Comparison of ENCODE assay signal across 14 cellular contexts in genomic region chr1:23526329-23527041, GRCh38. TPM values are rescaled to one million over a fixed set of nuclear protein-coding genes. Genes with fewer than 3 reads are reported as not detected.
DNase-seq lines count a peak whose midpoint lies in the region; ATAC-seq, FAIRE-seq and TF ChIP-seq lines count a peak whose summit lies in the region.
"Had no signal": no experiment of that assay in that cellular context is flagged by ENCODE, and none has a peak within 500 bp of the region (broad histone marks: within the 10 kb centered on the region; RNA-seq: fewer than 3 reads in every experiment).

No MANE protein-coding gene starts in this region.

- no peaks in the 10 kb centered on the region for H3K27me3 Mint-ChIP-seq in CD4-positive, CD25-positive, alpha-beta regulatory T cell
- no peaks in the 10 kb centered on the region for H3K27me3 Mint-ChIP-seq in natural killer cell (ENCODE audit: low read depth in 2 of 2)

- peaks cover under 1% of the 10 kb centered on the region for H3K36me3 ChIP-seq in CD4-positive, CD25-positive, alpha-beta regulatory T cell (ENCODE audit: control insufficient read depth, insufficient read depth, low read length)
- peaks cover 13% of the 10 kb centered on the region; the same call in 1 of the 2 replicates for H3K36me3 ChIP-seq in KMS-11 (ENCODE audit: insufficient read depth)
- H3K36me3 ChIP-seq in GM12878 (ENCODE audit: control insufficient read depth in 2 of 2, insufficient read depth in 2 of 2, low read length in 1 of 2), result peaks cover 7 to 9% of the 10 kb centered on the region in 2 experiments; a peak in 2 of 4 replicates
- no peaks in the 10 kb centered on the region for H3K36me3 ChIP-seq in PC-3 (ENCODE audit: low read depth, low read length)
- H3K36me3 ChIP-seq: heart left ventricle had no signal

- H3K9ac ChIP-seq in KMS-11, result peak overlapping the region; percentile 63; the same call in 1 of the 2 replicates
- H3K9ac ChIP-seq in GM12878 (ENCODE audit: control insufficient read depth, insufficient read depth, low read length), result peak overlapping the region; percentile 16; the same call in 1 of the 2 replicates
- no peak overlapping the region for H3K9ac ChIP-seq in PC-3 (ENCODE audit: low read length)

- no TSS peak for BruUV-seq in GM12878 (replicated peaks; lab: Mats Ljungman, UMichigan)
- BruUV-seq in PC-3 (replicated peaks; lab: Mats Ljungman, UMichigan), result no TSS peak

- SMC1A ChIA-PET in GM12878 (lab: Charles Lee; ENCODE audit: uncharacterized antibody, unreplicated experiment), result interaction anchor here (1.4 to 14.8 kb wide), 6 partner anchors 11 to 111 kb away, joined by 4 to 201 read pairs (median 12); no protein-coding TSS in a partner anchor

- peaks cover 9 to 84% (median 55%) of the 10 kb centered on the region in 4 donors for H3K4me1 Mint-ChIP-seq in CD4-positive, CD25-positive, alpha-beta regulatory T cell
- H3K4me1 Mint-ChIP-seq in natural killer cell, result peaks cover 44 to 71% of the 10 kb centered on the region in 2 donors

- intact Hi-C loops in GM12878 (cut with micrococcal nuclease; ENCODE audit: unreplicated experiment), result loop anchor here (5.0 kb wide), 1 partner anchor 184 kb away; the partner anchor contains the start of gene HNRNPR
- intact Hi-C loops in natural killer cell (cut with micrococcal nuclease), result no loop called here
- intact Hi-C loops in PC-3 (cut with micrococcal nuclease), result no loop called here

- no peak for TF ChIP-seq RAD21 in GM12878 (IDR thresholded peaks at IDR 0.05; ENCODE audit: insufficient read depth, low read depth, low read length)

- H3K4me2 ChIP-seq in KMS-11, result peak overlapping the region; percentile 98
- H3K4me2 ChIP-seq in GM12878 (ENCODE audit: control insufficient read depth, insufficient read depth), result peak overlapping the region; percentile 91; the same call in 1 of the 2 replicates
- H3K4me2 ChIP-seq in PC-3 (ENCODE audit: low read length), result no peak overlapping the region

- H3K9me2 ChIP-seq in PC-3 (replicated peaks; ENCODE audit: low read length), result no peaks in the 10 kb centered on the region

- DNase-seq in CD4-positive, CD25-positive, alpha-beta regulatory T cell, result peak in 1 of 3 donors; percentile 16
- no peak for DNase-seq in GM12878 (ENCODE audit: low read depth, low spot score)
- no peak for DNase-seq in natural killer cell
- DNase-seq in PC-3, result no peak
- no peak for DNase-seq in AML-193 (lab: John Stamatoyannopoulos, UW)
- DNase-seq in DMS153 treated with DMSO at 0.1 percent for 48 hours (lab: John Stamatoyannopoulos, UW; ENCODE audit: unreplicated experiment), result no peak
- DNase-seq: activated CD4-positive, CD25-positive, alpha-beta regulatory T cell; central memory CD4-positive, alpha-beta T cell; heart left ventricle; nucleus accumbens; substantia nigra had no signal

- RAD21 ChIA-PET in GM12878 (lab: Charles Lee; ENCODE audit: unreplicated experiment), result interaction anchor here (0.7 to 11.3 kb wide), 7 partner anchors 13 to 381 kb away, joined by 3 to 153 read pairs (median 7); partner anchors contain the start of gene HNRNPR

- ATAC-seq in CD4-positive, CD25-positive, alpha-beta regulatory T cell (ENCODE audit: low read depth in 2 of 2), result no peak
- ATAC-seq in GM12878, result no peak
- no peak for ATAC-seq in natural killer cell
- ATAC-seq in PC-3, result no peak
- no peak for ATAC-seq in HG02763 (IDR thresholded peaks at IDR 0.05; ENCODE audit: unreplicated experiment)
- ATAC-seq: heart left ventricle had no signal

- H3F3A ChIP-seq in PC-3 (ENCODE audit: low read length, unreplicated experiment), result no peaks in the 10 kb centered on the region

- peak overlapping the region; percentile 91 to 99 (median 95) for H3K27ac Mint-ChIP-seq in CD4-positive, CD25-positive, alpha-beta regulatory T cell
- peak overlapping the region; percentile 81 to 89 for H3K27ac Mint-ChIP-seq in natural killer cell

- TF ChIP-seq CTCF in KMS-11 (conservative IDR thresholded peaks at IDR 0.05; ENCODE audit: low read depth, low read length), result no peak
- no peak for TF ChIP-seq CTCF in GM12878 (IDR thresholded peaks at IDR 0.05 in 2 of 3, conservative IDR thresholded peaks at IDR 0.05 in 1 of 3; ENCODE audit: control insufficient read depth in 2 of 3, extremely low read depth in 1 of 3, insufficient read depth in 1 of 3, low read depth in 3 of 3, low read length in 3 of 3)
- no peak for TF ChIP-seq CTCF in natural killer cell (IDR thresholded peaks at IDR 0.05)
- no peak for TF ChIP-seq CTCF in PC-3 (conservative IDR thresholded peaks at IDR 0.05; ENCODE audit: low read depth, low read length)

- no peaks in the 10 kb centered on the region for H3K9me3 Mint-ChIP-seq in CD4-positive, CD25-positive, alpha-beta regulatory T cell
- no peaks in the 10 kb centered on the region for H3K9me3 Mint-ChIP-seq in natural killer cell

- no peaks in the 10 kb centered on the region for H3K9me3 ChIP-seq in CD4-positive, CD25-positive, alpha-beta regulatory T cell (ENCODE audit: control insufficient read depth in 2 of 2, low read length in 2 of 2)
- H3K9me3 ChIP-seq in GM12878 (replicated peaks; ENCODE audit: control insufficient read depth, insufficient read depth, low read length) (no peaks in the 10 kb centered on the region), PC-3 (ENCODE audit: low read length) (no peaks in the 10 kb centered on the region)
- H3K9me3 ChIP-seq: heart left ventricle had no signal

- H3K4me3 Mint-ChIP-seq in CD4-positive, CD25-positive, alpha-beta regulatory T cell, result peak overlapping the region; percentile 76 to 94 (median 88)
- peak overlapping the region; percentile 72 for H3K4me3 Mint-ChIP-seq in natural killer cell

- CTCF ChIA-PET in GM12878 (lab: Yijun Ruan, JAX) (interaction anchor here (1.3 to 28.3 kb wide), 5 partner anchors 14 to 342 kb away, joined by 3 to 784 read pairs (median 8); no protein-coding TSS in a partner anchor), PC-3 (lab: Charles Lee) (no interaction called here)

- TF ChIP-seq POLR2A in GM12878 (IDR thresholded peaks at IDR 0.05; ENCODE audit: low read depth, low read length), result no peak

- H3K27ac ChIP-seq in CD4-positive, CD25-positive, alpha-beta regulatory T cell (ENCODE audit: insufficient read depth, low read length, poor library complexity, severe bottlenecking), result peak overlapping the region; percentile 79
- H3K27ac ChIP-seq in KMS-11 (peak overlapping the region; percentile 87), GM12878 (ENCODE audit: control insufficient read depth, insufficient read depth) (peak overlapping the region; percentile 77), PC-3 (ENCODE audit: low read length) (no peak overlapping the region)
- H3K27ac ChIP-seq: epithelial cell of prostate had no signal

- no peaks in the 10 kb centered on the region for H3K27me3 ChIP-seq in CD4-positive, CD25-positive, alpha-beta regulatory T cell (ENCODE audit: control insufficient read depth, insufficient read depth, low read length)
- no peaks in the 10 kb centered on the region for H3K27me3 ChIP-seq in KMS-11 (ENCODE audit: insufficient read depth, low read depth)
- no peaks in the 10 kb centered on the region for H3K27me3 ChIP-seq in GM12878 (replicated peaks in 1 of 2; ENCODE audit: control insufficient read depth in 2 of 2, insufficient read depth in 2 of 2, low read length in 1 of 2)
- H3K27me3 ChIP-seq in PC-3 (ENCODE audit: low read length), result no peaks in the 10 kb centered on the region

- H2AFZ ChIP-seq in KMS-11 (ENCODE audit: low read depth), result no peak overlapping the region
- no peak overlapping the region for H2AFZ ChIP-seq in GM12878 (ENCODE audit: control insufficient read depth, low read depth, low read length)
- no peak overlapping the region for H2AFZ ChIP-seq in PC-3 (ENCODE audit: low read length)

- H3K4me3 ChIP-seq in CD4-positive, CD25-positive, alpha-beta regulatory T cell (ENCODE audit: low read depth, low read length), result peak overlapping the region; percentile 33
- H3K4me3 ChIP-seq in KMS-11 (IDR thresholded peaks at IDR 0.05; ENCODE audit: insufficient read depth, low read depth, low read length), result peak overlapping the region; percentile 40
- no peak overlapping the region; the same call in 1 of the 2 replicates for H3K4me3 ChIP-seq in GM12878
- H3K4me3 ChIP-seq in PC-3 (ENCODE audit: low read length), result no peak overlapping the region
- H3K4me3 ChIP-seq: heart left ventricle had no signal

- TF ChIP-seq EP300 in GM12878 (IDR thresholded peaks at IDR 0.05; ENCODE audit: borderline replicate concordance in 1 of 2, control insufficient read depth in 1 of 2, low read depth in 2 of 2, low read length in 2 of 2), result no peak

- H3K79me2 ChIP-seq in KMS-11 (ENCODE audit: insufficient read depth, low read depth), result peaks cover 78% of the 10 kb centered on the region
- H3K79me2 ChIP-seq in GM12878 (ENCODE audit: control insufficient read depth, insufficient read depth, low read length), result peaks cover 66% of the 10 kb centered on the region
- H3K79me2 ChIP-seq in PC-3 (ENCODE audit: low read length), result peaks cover 15% of the 10 kb centered on the region

- WGBS in GM12878 (ENCODE audit: insufficient coverage, insufficient replicate concordance, low lambda C conversion rate, missing lambda C conversion rate), result 98% methylated on average over 8 of the region's 8 CpGs

- in situ Hi-C loops in GM12878 (cut with MboI), result no loop called here

- no peak for FAIRE-seq in GM12878 (lab: Jason Lieb, UNC)

- no peaks in the 10 kb centered on the region for H4K20me1 ChIP-seq in KMS-11 (ENCODE audit: insufficient read depth)
- H4K20me1 ChIP-seq in GM12878 (ENCODE audit: control insufficient read depth, insufficient read depth), result no peaks in the 10 kb centered on the region
- H4K20me1 ChIP-seq in PC-3 (ENCODE audit: low read length), result no peaks in the 10 kb centered on the region

- POLR2A ChIA-PET in GM12878 (lab: Charles Lee), result interaction anchor here (1.0 to 2.4 kb wide), 3 partner anchors 11 to 65 kb away, joined by 3 to 12 read pairs (median 3); no protein-coding TSS in a partner anchor
- POLR2A ChIA-PET in PC-3 (lab: Charles Lee; ENCODE audit: unreplicated experiment), result no interaction called here

- peaks cover 87% of the 10 kb centered on the region for H3K4me1 ChIP-seq in CD4-positive, CD25-positive, alpha-beta regulatory T cell (ENCODE audit: control insufficient read depth, insufficient read depth, low read length, poor library complexity, severe bottlenecking)
- H3K4me1 ChIP-seq in KMS-11 (ENCODE audit: low read depth, poor library complexity, severe bottlenecking) (peaks cover 74% of the 10 kb centered on the region), GM12878 (ENCODE audit: control insufficient read depth, insufficient read depth, low read length) (peaks cover 60% of the 10 kb centered on the region), PC-3 (ENCODE audit: insufficient read depth, low read length) (peaks cover 59% of the 10 kb centered on the region)

- no peaks in the 10 kb centered on the region for H3K36me3 Mint-ChIP-seq in CD4-positive, CD25-positive, alpha-beta regulatory T cell
- no peaks in the 10 kb centered on the region for H3K36me3 Mint-ChIP-seq in natural killer cell

RNA-seq across cellular contexts. Expression of gene E2F2, which starts 4.5 kb away (rescaled TPM):
- 13.8 TPM for total RNA-seq in CD4-positive, CD25-positive, alpha-beta regulatory T cell
- 1 to 10 TPM; 2.3 to 7.1 (median 3.7) TPM for polyA plus RNA-seq in CD4-positive, CD25-positive, alpha-beta regulatory T cell
- 14.2 and 14.7 TPM in 2 replicates for total RNA-seq in GM12878 (2013; cell fraction: nucleolus; rRNA removed)
- total RNA-seq in GM12878 (2014; rRNA removed), result 23.7 and 24.6 TPM in 2 replicates
- total RNA-seq in GM12878 (2014; rRNA removed; fragmentation: Illumina TruSeq; extraction: Trizol), result 13.4 and 14.7 TPM in 2 replicates
- 24.0 and 27.2 TPM in 2 replicates for total RNA-seq in GM12878 (2021)
- 3.7 TPM for polyA plus RNA-seq in GM12878 (2011; ENCODE audit: low read depth)
- 2.3 and 3.8 TPM in 2 replicates for polyA plus RNA-seq in GM12878 (2011; rRNA removed)
- polyA plus RNA-seq in GM12878 (2011; cell fraction: cytosol; rRNA removed), result 5.3 and 5.9 TPM in 2 replicates
- polyA plus RNA-seq in GM12878 (2011; cell fraction: nucleus; rRNA removed), result 6.6 and 13.6 TPM in 2 replicates
- 3.7 and 5.5 TPM in 2 replicates for polyA plus RNA-seq in GM12878 (2012)
- polyA plus RNA-seq in GM12878 (2014; fragmentation: Illumina TruSeq; extraction: Trizol), result 9.0 and 14.5 TPM in 2 replicates
- polyA plus RNA-seq in GM12878 (2014; fragmentation: Nextera tagmentation; extraction: Ambion mirVana), result 1 to 10 TPM; 4.3 to 4.6 TPM
- 10.4 and 12.2 TPM in 2 replicates for polyA plus RNA-seq in GM12878 (2014; rRNA removed)
- polyA plus RNA-seq in GM12878 (2016; fragmentation: Nextera tagmentation; extraction: Ambion mirVana), result 10 to 100 TPM; 17.5 to 18.0 TPM
- polyA minus RNA-seq in GM12878 (2011; rRNA and poly(A)+ RNA removed), result 6.4 and 10.4 TPM in 2 replicates
- polyA minus RNA-seq in GM12878 (2011; cell fraction: cytosol; rRNA and poly(A)+ RNA removed), result 4.5 and 6.9 TPM in 2 replicates
- 4.4 and 8.8 TPM in 2 replicates for polyA minus RNA-seq in GM12878 (2011; cell fraction: nucleus; rRNA and poly(A)+ RNA removed)
- 1 to 10 TPM; 2.1 to 3.9 (median 3.2) TPM for total RNA-seq in natural killer cell
- 7.0 and 8.3 TPM in 2 replicates for total RNA-seq in PC-3 (2014; rRNA removed)

RNA-seq across cellular contexts. Expression of gene ID3, which starts 32.8 kb away (rescaled TPM):
- 51.1 TPM for total RNA-seq in CD4-positive, CD25-positive, alpha-beta regulatory T cell
- polyA plus RNA-seq in CD4-positive, CD25-positive, alpha-beta regulatory T cell, result 10 to 100 TPM; 35.9 to 56.9 (median 48.0) TPM
- 69.8 and 72.4 TPM in 2 replicates for total RNA-seq in GM12878 (2013; cell fraction: nucleolus; rRNA removed)
- 403 and 449 TPM in 2 replicates for total RNA-seq in GM12878 (2014; rRNA removed)
- 129 and 136 TPM in 2 replicates for total RNA-seq in GM12878 (2014; rRNA removed; fragmentation: Illumina TruSeq; extraction: Trizol)
- 278 and 285 TPM in 2 replicates for total RNA-seq in GM12878 (2021)
- 28.8 TPM for polyA plus RNA-seq in GM12878 (2011; ENCODE audit: low read depth)
- polyA plus RNA-seq in GM12878 (2011; rRNA removed), result 33.6 and 44.0 TPM in 2 replicates
- 121 and 124 TPM in 2 replicates for polyA plus RNA-seq in GM12878 (2011; cell fraction: cytosol; rRNA removed)
- 76.0 and 85.6 TPM in 2 replicates for polyA plus RNA-seq in GM12878 (2011; cell fraction: nucleus; rRNA removed)
- polyA plus RNA-seq in GM12878 (2012), result 61.0 and 127 TPM in 2 replicates
- 44.0 and 122 TPM in 2 replicates for polyA plus RNA-seq in GM12878 (2014; fragmentation: Illumina TruSeq; extraction: Trizol)
- polyA plus RNA-seq in GM12878 (2014; fragmentation: Nextera tagmentation; extraction: Ambion mirVana), result 100 to 1,000 TPM in 1 of 2 experiments, 10 to 100 TPM in 1; 42.7 to 104 TPM
- polyA plus RNA-seq in GM12878 (2014; rRNA removed), result 389 and 394 TPM in 2 replicates
- polyA plus RNA-seq in GM12878 (2016; fragmentation: Nextera tagmentation; extraction: Ambion mirVana), result 100 to 1,000 TPM; 459 to 475 TPM
- 19.2 and 51.3 TPM in 2 replicates for polyA minus RNA-seq in GM12878 (2011; rRNA and poly(A)+ RNA removed)
- polyA minus RNA-seq in GM12878 (2011; cell fraction: cytosol; rRNA and poly(A)+ RNA removed), result 35.9 and 41.3 TPM in 2 replicates
- polyA minus RNA-seq in GM12878 (2011; cell fraction: nucleus; rRNA and poly(A)+ RNA removed), result 76.6 and 97.0 TPM in 2 replicates
- total RNA-seq in natural killer cell, result 1 to 10 TPM in 2 of 3 donors, under 1 TPM in 1; 0.29 to 6.5 (median 2.4) TPM
- total RNA-seq in PC-3 (2014; rRNA removed), result 77.7 and 92.5 TPM in 2 replicates

RNA-seq across cellular contexts. Expression of gene ASAP3, which starts 42.5 kb away (rescaled TPM):
- total RNA-seq in CD4-positive, CD25-positive, alpha-beta regulatory T cell, result 2.3 TPM
- polyA plus RNA-seq in CD4-positive, CD25-positive, alpha-beta regulatory T cell, result under 1 TPM in 3 of 4 donors, not detected in 1; 0.23 to 0.57 (median 0.41) TPM
- total RNA-seq in GM12878 (2013; cell fraction: nucleolus; rRNA removed), result not detected in 2 replicates
- total RNA-seq in GM12878 (2014; rRNA removed) (0.44 and 0.56 TPM in 2 replicates), GM12878 (2014; rRNA removed; fragmentation: Illumina TruSeq; extraction: Trizol) (0.13 and 0.18 TPM in 2 replicates), GM12878 (2021) (0.66 and 0.92 TPM in 2 replicates), natural killer cell (under 1 TPM; 0.25 to 0.70 (median 0.59) TPM), PC-3 (2014; rRNA removed) (12.8 and 17.0 TPM in 2 replicates)
- not detected for polyA plus RNA-seq in GM12878 (2011; ENCODE audit: low read depth)
- polyA plus RNA-seq in GM12878 (2011; rRNA removed) (0.04 TPM in 1 of 2 replicates, not detected in the other), GM12878 (2014; fragmentation: Illumina TruSeq; extraction: Trizol) (0.34 and 0.76 TPM in 2 replicates), GM12878 (2014; fragmentation: Nextera tagmentation; extraction: Ambion mirVana) (under 1 TPM in 1 of 2 experiments, not detected in 1; 0.07 TPM), GM12878 (2014; rRNA removed) (0.44 and 0.65 TPM in 2 replicates), GM12878 (2016; fragmentation: Nextera tagmentation; extraction: Ambion mirVana) (under 1 TPM; 0.33 to 0.34 TPM)
- 0.03 TPM in 2 replicates for polyA plus RNA-seq in GM12878 (2011; cell fraction: cytosol; rRNA removed)
- 0.24 and 0.29 TPM in 2 replicates for polyA plus RNA-seq in GM12878 (2011; cell fraction: nucleus; rRNA removed)
- not detected in 2 replicates for polyA plus RNA-seq in GM12878 (2012)
- not detected in 2 replicates for polyA minus RNA-seq in GM12878 (2011; rRNA and poly(A)+ RNA removed)
- polyA minus RNA-seq in GM12878 (2011; cell fraction: cytosol; rRNA and poly(A)+ RNA removed), result not detected in 2 replicates
- polyA minus RNA-seq in GM12878 (2011; cell fraction: nucleus; rRNA and poly(A)+ RNA removed), result not detected in 2 replicates

Comparison
In these comparisons a context has a peak if more than half of its experiments do, and no peak if none do; other contexts are left out.
1. H3K4me3 ChIP-seq: peak in CD4-positive, CD25-positive, alpha-beta regulatory T cell (single experiment) and KMS-11 (single experiment); none in GM12878 (single experiment) and PC-3 (single experiment).